8 cellular contexts compared by ENCODE assay signal in the genomic region with DNA sequence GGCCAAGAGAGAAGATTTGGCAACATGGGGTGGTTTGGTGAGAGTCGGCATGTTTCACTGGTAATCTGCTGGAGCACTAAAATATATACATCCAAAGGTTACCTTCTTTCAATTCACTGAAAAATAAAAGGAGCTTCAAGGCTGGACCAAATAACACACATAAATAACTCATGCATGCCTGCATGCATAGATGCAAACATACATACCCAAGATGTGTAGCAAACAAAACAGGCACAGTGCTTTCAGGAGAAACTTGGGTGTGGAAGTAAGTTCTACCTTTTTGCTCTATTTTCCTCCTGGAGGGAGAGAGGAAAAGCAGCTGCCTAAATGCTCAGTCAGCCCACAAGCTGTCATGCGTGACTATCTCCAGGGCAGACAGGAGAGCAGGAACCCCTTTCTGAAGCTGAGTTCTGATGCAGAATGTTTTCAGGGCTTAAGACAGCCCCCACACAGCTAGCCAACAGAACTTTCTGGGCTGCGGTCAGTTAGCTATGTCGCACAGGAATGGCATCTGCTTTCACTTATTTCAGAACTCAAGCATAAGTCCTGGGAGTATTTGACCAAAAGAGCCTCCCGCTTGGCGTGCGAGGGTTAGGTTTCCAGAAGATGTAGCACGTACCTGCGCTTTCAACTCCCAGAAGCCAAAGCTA.
A peak's percentile ranks its signal among the peaks of the same experiment; 100 is the strongest.
DNase-seq lines count a peak whose midpoint lies in the region; ATAC-seq and TF ChIP-seq lines count a peak whose summit lies in the region.

No MANE protein-coding gene starts in this region.

- H3K9me3 Mint-ChIP-seq in type B pancreatic cell, result no peaks in the 10 kb centered on the region

- H3K27me3 Mint-ChIP-seq in type B pancreatic cell, result no peaks in the 10 kb centered on the region

- no peak for TF ChIP-seq POLR2A in lower leg skin (IDR thresholded peaks at IDR 0.05)

- TF ChIP-seq CTCF in AG04449 (IDR thresholded peaks at IDR 0.05; ENCODE audit: insufficient read depth, low read length, missing control alignments), result no peak
- no peak for TF ChIP-seq CTCF in lower leg skin (IDR thresholded peaks at IDR 0.05)
- TF ChIP-seq CTCF in type B pancreatic cell (conservative IDR thresholded peaks at IDR 0.05), result no peak

- peak overlapping the region; percentile 44 for H3K4me3 Mint-ChIP-seq in type B pancreatic cell

- peak; percentile 56 for ATAC-seq in GM18498 (IDR thresholded peaks at IDR 0.05; ENCODE audit: unreplicated experiment)
- peak; percentile 56 for ATAC-seq in HG02885 (IDR thresholded peaks at IDR 0.05; ENCODE audit: poor library complexity, unreplicated experiment)

- CTCF ChIA-PET in AG04449 (lab: Yijun Ruan, JAX), result interaction anchor here (0.9 to 1.1 kb wide), 2 partner anchors 122 to 463 kb away, joined by 4 to 5 read pairs; no protein-coding TSS in a partner anchor

- DNase-seq in AG04449 (ENCODE audit: low read depth, low spot score) (peak; percentile 100), NOMO-1 treated with dmso at 0.1 percent for 144 hours (lab: John Stamatoyannopoulos, UW; ENCODE audit: unreplicated experiment) (peak; percentile 46), brain pericyte (ENCODE audit: low read depth, low spot score) (peak; percentile 95), lower leg skin (ENCODE audit: low spot score in 2 of 2) (peak; percentile 59 to 89), type B pancreatic cell (ENCODE audit: extremely low spot score, unreplicated experiment) (no peak), superior temporal gyrus (ENCODE audit: extremely low spot score) (no peak)

- 64 to 66% methylated on average over 9 of the region's 9 CpGs for WGBS in lower leg skin, 2 donors

- H3K36me3 Mint-ChIP-seq in type B pancreatic cell, result no peaks in the 10 kb centered on the region

- peaks cover 65% of the 10 kb centered on the region for H3K4me1 Mint-ChIP-seq in type B pancreatic cell (ENCODE audit: unreplicated experiment)

- intact Hi-C loops in lower leg skin (cut with DNase I; ENCODE audit: low total_unique reads), result no loop called here

- H3K4me3 ChIP-seq in AG04449 (ENCODE audit: low read depth, low read length) (peak overlapping the region; percentile 26), lower leg skin (ENCODE audit: low read depth, poor library complexity, severe bottlenecking) (no peak overlapping the region)

- H3K27ac Mint-ChIP-seq in type B pancreatic cell, result peak overlapping the region; percentile 87

- POLR2A ChIA-PET in AG04449 (lab: Yijun Ruan, JAX), result interaction anchor here (0.6 to 2.1 kb wide), 17 partner anchors 8 to 467 kb away, joined by 3 to 11 read pairs (median 5); partner anchors contain the start of gene IRF2BP2

Comparison
In these comparisons a context has a peak if more than half of its experiments do, and no peak if none do; other contexts are left out.
1. DNase-seq: peak in AG04449 (single experiment), NOMO-1 treated with dmso at 0.1 percent for 144 hours (single experiment), brain pericyte (single experiment) and lower leg skin (2 of 2); none in type B pancreatic cell (single experiment) and superior temporal gyrus (single experiment).